11 cellular contexts compared by ENCODE assay signal in the genomic region with DNA sequence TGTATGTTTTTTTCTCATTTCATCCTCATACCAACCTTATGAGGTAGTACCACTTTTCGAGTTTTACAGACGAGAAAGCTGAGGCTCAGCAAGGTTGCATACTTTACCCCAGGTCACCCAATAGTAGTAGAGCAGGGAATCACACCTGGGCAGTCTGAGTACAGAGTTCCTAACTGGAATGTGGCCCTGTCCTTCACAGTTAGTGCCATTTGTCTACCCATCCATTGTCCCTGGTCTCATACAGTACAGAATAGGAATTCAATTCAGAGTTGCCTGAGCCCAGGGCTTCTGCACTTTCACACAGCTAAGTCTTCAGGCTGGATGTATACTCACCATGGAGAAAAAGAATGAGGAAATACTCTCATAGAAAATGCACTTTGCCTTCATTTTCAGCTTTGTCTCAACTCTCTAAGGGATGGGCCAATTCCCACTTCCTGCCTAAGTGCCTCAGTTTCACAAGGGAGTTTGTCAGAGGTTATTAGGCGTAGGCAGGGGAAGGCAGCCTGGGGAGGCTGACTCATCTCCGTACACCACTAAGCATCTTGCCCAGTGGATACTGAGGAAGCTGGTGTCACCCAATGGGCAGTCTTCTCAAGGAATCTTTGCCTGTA.
A peak's percentile ranks its signal among the peaks of the same experiment; 100 is the strongest.
DNase-seq lines count a peak whose midpoint lies in the region; ATAC-seq and TF ChIP-seq lines count a peak whose summit lies in the region.
"Had no signal": no experiment of that assay in that cellular context is flagged by ENCODE, and none has a peak within 500 bp of the region (broad histone marks: within the 10 kb centered on the region; RNA-seq: fewer than 3 reads in every experiment).

No MANE protein-coding gene starts in this region.

- H3K4me3 ChIP-seq in astrocyte of the spinal cord (ENCODE audit: low read depth, low read length) (no peak overlapping the region), left lung (no peak overlapping the region)

- H3K27me3 ChIP-seq in left lung, result no peaks in the 10 kb centered on the region

- no peak for TF ChIP-seq CTCF in astrocyte of the spinal cord (IDR thresholded peaks at IDR 0.05; ENCODE audit: low read depth, low read length)
- no peak for TF ChIP-seq CTCF in left lung (IDR thresholded peaks at IDR 0.05)

- in situ Hi-C loops in astrocyte of the spinal cord (cut with HindIII; ENCODE audit: low sequenced_read_pairs), result no loop called here

- H3K4me1 ChIP-seq in left lung, result peaks cover 0 to 20% of the 10 kb centered on the region in 2 donors

- DNase-seq in AG08395 (ENCODE audit: low spot score) (peak; percentile 38), HPDE6-E6E7 (ENCODE audit: extremely low spot score) (peak; percentile 43), astrocyte of the spinal cord (ENCODE audit: low read depth, low spot score) (peak; percentile 77), left lung (peak in 1 of 2 donors; percentile 62), NCI-H2227 treated with DMSO at 0.1 percent for 48 hours (lab: John Stamatoyannopoulos, UW) (no peak), erythroblast (lab: John Stamatoyannopoulos, UW) (no peak)
- DNase-seq: CD4-positive, alpha-beta T cell; Karpas-422; stimulated activated naive CD4-positive, alpha-beta T cell had no signal

- intact Hi-C loops in left lung (cut with DNase I), result no loop called here

- peak overlapping the region in 1 of 2 donors; percentile 31 for H3K27ac ChIP-seq in left lung

- H3K36me3 ChIP-seq in left lung, result no peaks in the 10 kb centered on the region

- ATAC-seq in left lung (peak; percentile 87), HG02759 (IDR thresholded peaks at IDR 0.05; ENCODE audit: unreplicated experiment) (no peak), HG02852 (IDR thresholded peaks at IDR 0.05; ENCODE audit: unreplicated experiment) (no peak)

- TF ChIP-seq POLR2A in erythroblast (IDR thresholded peaks at IDR 0.05; ENCODE audit: low read length), result no peak

- H3K9me3 ChIP-seq in left lung, result no peaks in the 10 kb centered on the region

Comparison
In these comparisons a context has a peak if more than half of its experiments do, and no peak if none do; other contexts are left out.
1. DNase-seq: peak in AG08395 (single experiment), HPDE6-E6E7 (single experiment) and astrocyte of the spinal cord (single experiment); none in NCI-H2227 treated with DMSO at 0.1 percent for 48 hours (single experiment) and erythroblast (0 of 2).